8 cellular contexts compared by ENCODE assay signal in the genomic region with DNA sequence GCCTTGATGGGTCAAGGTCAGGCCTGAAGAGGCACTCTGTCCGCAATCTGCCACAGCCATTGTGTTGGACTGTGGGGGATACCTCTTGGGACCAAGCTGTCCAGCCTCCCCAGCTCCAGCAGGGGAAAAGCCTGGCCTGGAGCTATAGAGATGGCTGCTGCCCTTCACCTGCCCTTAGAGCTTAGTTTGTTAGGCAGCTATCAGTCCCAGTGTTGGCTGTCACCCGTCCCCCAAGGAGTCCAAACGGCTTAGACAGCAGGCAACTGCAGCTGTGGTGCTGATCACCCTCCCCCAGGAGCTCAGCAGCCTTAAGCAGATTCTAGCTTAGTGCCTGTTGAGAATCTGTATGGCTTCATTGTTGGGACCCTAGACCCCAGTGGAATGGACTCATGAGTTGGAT.
"Had no signal": no experiment of that assay in that cellular context is flagged by ENCODE, and none has a peak within 500 bp of the region (broad histone marks: within the 10 kb centered on the region; RNA-seq: fewer than 3 reads in every experiment).

No MANE protein-coding gene starts in this region.

- H3K4me2 ChIP-seq: GM23338 had no signal

- H2AFZ ChIP-seq: GM23338 had no signal

- H3K4me3 ChIP-seq: GM23338 had no signal

- H3K4me3 Mint-ChIP-seq: GM23338, H9, IgD-negative memory B cell had no signal

- FAIRE-seq: H1, H54, HTR-8/SVneo had no signal

- H3K36me3 Mint-ChIP-seq: IgD-negative memory B cell had no signal

- H3K4me1 Mint-ChIP-seq: GM23338, H9, IgD-negative memory B cell had no signal

- H3K27ac Mint-ChIP-seq: GM23338, H9 had no signal

- DNase-seq: H9, HCEC 1CT, KBM-7 had no signal
